Comparison of ENCODE assay signal across 2 cellular contexts in the genomic region with DNA sequence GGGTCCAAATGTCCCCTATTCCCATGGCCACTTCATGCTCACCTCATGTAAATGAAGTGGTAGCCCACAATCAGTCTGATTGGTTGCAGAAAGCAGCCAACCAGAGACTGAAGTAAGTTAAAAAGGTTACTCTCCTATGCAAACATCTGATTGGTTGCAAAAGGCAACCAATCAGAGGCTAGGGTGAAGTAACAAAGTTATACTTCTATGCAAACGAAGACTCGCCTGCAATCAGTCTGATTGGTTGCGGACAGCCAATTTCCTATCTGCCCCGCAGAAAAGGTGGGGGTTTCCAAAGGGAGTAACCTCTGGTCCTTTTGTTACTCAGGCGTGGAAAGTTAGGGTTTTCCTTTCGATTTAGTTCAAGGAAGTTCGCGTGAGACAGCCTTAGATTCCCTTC.
A peak's percentile ranks its signal among the peaks of the same experiment; 100 is the strongest.
TF ChIP-seq lines count a peak whose summit lies in the region.

No MANE protein-coding gene starts in this region.

TF ChIP-seq in HepG2, 621 proteins besides CTCF, POLR2A, EP300 and RAD21 (continued from another document):
- TF ChIP-seq, protein P1, sequence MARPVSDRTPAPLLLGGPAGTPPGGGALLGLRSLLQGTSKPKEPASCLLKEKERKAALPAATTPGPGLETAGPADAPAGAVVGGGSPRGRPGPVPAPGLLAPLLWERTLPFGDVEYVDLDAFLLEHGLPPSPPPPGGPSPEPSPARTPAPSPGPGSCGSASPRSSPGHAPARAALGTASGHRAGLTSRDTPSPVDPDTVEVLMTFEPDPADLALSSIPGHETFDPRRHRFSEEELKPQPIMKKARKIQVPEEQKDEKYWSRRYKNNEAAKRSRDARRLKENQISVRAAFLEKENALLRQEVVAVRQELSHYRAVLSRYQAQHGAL (CRISPR knock-in tag; IDR thresholded peaks at IDR 0.05; ENCODE audit: not compliant biosample characterization): no peak
- TF ChIP-seq ZNF354B (CRISPR knock-in tag; IDR thresholded peaks at IDR 0.05) (no peak), MTA3 (CRISPR knock-in tag; IDR thresholded peaks at IDR 0.05) (no peak)

TF ChIP-seq in K562, 482 proteins besides CTCF, POLR2A, EP300 and RAD21:
- TF ChIP-seq, protein P2, sequence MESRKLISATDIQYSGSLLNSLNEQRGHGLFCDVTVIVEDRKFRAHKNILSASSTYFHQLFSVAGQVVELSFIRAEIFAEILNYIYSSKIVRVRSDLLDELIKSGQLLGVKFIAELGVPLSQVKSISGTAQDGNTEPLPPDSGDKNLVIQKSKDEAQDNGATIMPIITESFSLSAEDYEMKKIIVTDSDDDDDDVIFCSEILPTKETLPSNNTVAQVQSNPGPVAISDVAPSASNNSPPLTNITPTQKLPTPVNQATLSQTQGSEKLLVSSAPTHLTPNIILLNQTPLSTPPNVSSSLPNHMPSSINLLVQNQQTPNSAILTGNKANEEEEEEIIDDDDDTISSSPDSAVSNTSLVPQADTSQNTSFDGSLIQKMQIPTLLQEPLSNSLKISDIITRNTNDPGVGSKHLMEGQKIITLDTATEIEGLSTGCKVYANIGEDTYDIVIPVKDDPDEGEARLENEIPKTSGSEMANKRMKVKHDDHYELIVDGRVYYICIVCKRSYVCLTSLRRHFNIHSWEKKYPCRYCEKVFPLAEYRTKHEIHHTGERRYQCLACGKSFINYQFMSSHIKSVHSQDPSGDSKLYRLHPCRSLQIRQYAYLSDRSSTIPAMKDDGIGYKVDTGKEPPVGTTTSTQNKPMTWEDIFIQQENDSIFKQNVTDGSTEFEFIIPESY (CRISPR knock-in tag; IDR thresholded peaks at IDR 0.05): no peak
- TF ChIP-seq NR3C1 (CRISPR knock-in tag; IDR thresholded peaks at IDR 0.05) (no peak), ETV6 (IDR thresholded peaks at IDR 0.05; ENCODE audit: borderline replicate concordance in 1 of 2, low read depth in 2 of 2, low read length in 1 of 2) (no peak), ETV6 (CRISPR knock-in tag; IDR thresholded peaks at IDR 0.05; ENCODE audit: borderline replicate concordance) (no peak), GABPA (tag; conservative IDR thresholded peaks at IDR 0.05; ENCODE audit: low read depth) (peak; percentile 29; the same call in 1 of the 2 replicates), SIRT6 (IDR thresholded peaks at IDR 0.05; ENCODE audit: low read depth, low read length) (no peak), NFYB (IDR thresholded peaks at IDR 0.05; ENCODE audit: extremely low read depth, insufficient read length) (peak; percentile 37), MAZ (CRISPR knock-in tag; conservative IDR thresholded peaks at IDR 0.05 in 1 of 2, IDR thresholded peaks at IDR 0.05 in 1 of 2) (peak; percentile 43 to 69; a peak in 3 of 4 replicates), RBM17 (IDR thresholded peaks at IDR 0.05; ENCODE audit: borderline replicate concordance, low read depth, low read length) (no peak), NBN (IDR thresholded peaks at IDR 0.05; ENCODE audit: low read depth) (no peak), MTF1 (CRISPR knock-in tag; IDR thresholded peaks at IDR 0.05; ENCODE audit: borderline replicate concordance) (no peak), NR2C2 (CRISPR knock-in tag; IDR thresholded peaks at IDR 0.05) (no peak), NR2C2 (tag; IDR thresholded peaks at IDR 0.05) (peak; percentile 66; the same call in 1 of the 2 replicates), ETV1 (tag; conservative IDR thresholded peaks at IDR 0.05; ENCODE audit: low read depth) (0 out of 2 replicates have a peak, but pooled peaks have one; percentile 12), CC2D1A (IDR thresholded peaks at IDR 0.05) (no peak), HDAC1 (IDR thresholded peaks at IDR 0.05) (no peak), LCOR (CRISPR knock-in tag; IDR thresholded peaks at IDR 0.05) (no peak), HNRNPLL (IDR thresholded peaks at IDR 0.05; ENCODE audit: low read depth, low read length, poor library complexity, severe bottlenecking) (no peak), ZNF436 (CRISPR knock-in tag; IDR thresholded peaks at IDR 0.05) (no peak), ZNF324 (CRISPR knock-in tag; IDR thresholded peaks at IDR 0.05) (no peak), SREBF1 (IDR thresholded peaks at IDR 0.05; ENCODE audit: borderline replicate concordance, low read depth, low read length) (no peak), ZNF408 (CRISPR knock-in tag; IDR thresholded peaks at IDR 0.05; ENCODE audit: low read depth) (no peak), BRF1 (IDR thresholded peaks at IDR 0.05; ENCODE audit: borderline replicate concordance, extremely low read depth, insufficient read length) (no peak), TOE1 (IDR thresholded peaks at IDR 0.05; ENCODE audit: borderline replicate concordance) (no peak), TOE1 (CRISPR knock-in tag; IDR thresholded peaks at IDR 0.05; ENCODE audit: borderline replicate concordance, low read depth) (no peak), EP400 (IDR thresholded peaks at IDR 0.05) (no peak), ZNF766 (CRISPR knock-in tag; conservative IDR thresholded peaks at IDR 0.05) (0 out of 2 replicates have a peak, but pooled peaks have one; percentile 29), STAT5B (CRISPR knock-in tag; IDR thresholded peaks at IDR 0.05) (no peak), ZBTB17 (CRISPR knock-in tag; IDR thresholded peaks at IDR 0.05) (no peak)
- TF ChIP-seq, protein P3, sequence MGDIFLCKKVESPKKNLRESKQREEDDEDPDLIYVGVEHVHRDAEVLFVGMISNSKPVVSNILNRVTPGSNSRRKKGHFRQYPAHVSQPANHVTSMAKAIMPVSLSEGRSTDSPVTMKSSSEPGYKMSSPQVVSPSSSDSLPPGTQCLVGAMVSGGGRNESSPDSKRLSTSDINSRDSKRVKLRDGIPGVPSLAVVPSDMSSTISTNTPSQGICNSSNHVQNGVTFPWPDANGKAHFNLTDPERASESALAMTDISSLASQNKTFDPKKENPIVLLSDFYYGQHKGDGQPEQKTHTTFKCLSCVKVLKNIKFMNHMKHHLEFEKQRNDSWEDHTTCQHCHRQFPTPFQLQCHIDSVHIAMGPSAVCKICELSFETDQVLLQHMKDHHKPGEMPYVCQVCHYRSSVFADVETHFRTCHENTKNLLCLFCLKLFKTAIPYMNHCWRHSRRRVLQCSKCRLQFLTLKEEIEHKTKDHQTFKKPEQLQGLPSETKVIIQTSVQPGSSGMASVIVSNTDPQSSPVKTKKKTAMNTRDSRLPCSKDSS (IDR thresholded peaks at IDR 0.05; ENCODE audit: low read depth, partially characterized antibody): no peak
- TF ChIP-seq, protein P4, sequence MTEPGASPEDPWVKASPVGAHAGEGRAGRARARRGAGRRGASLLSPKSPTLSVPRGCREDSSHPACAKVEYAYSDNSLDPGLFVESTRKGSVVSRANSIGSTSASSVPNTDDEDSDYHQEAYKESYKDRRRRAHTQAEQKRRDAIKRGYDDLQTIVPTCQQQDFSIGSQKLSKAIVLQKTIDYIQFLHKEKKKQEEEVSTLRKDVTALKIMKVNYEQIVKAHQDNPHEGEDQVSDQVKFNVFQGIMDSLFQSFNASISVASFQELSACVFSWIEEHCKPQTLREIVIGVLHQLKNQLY (CRISPR knock-in tag; conservative IDR thresholded peaks at IDR 0.05): no peak
- TF ChIP-seq, protein P5, sequence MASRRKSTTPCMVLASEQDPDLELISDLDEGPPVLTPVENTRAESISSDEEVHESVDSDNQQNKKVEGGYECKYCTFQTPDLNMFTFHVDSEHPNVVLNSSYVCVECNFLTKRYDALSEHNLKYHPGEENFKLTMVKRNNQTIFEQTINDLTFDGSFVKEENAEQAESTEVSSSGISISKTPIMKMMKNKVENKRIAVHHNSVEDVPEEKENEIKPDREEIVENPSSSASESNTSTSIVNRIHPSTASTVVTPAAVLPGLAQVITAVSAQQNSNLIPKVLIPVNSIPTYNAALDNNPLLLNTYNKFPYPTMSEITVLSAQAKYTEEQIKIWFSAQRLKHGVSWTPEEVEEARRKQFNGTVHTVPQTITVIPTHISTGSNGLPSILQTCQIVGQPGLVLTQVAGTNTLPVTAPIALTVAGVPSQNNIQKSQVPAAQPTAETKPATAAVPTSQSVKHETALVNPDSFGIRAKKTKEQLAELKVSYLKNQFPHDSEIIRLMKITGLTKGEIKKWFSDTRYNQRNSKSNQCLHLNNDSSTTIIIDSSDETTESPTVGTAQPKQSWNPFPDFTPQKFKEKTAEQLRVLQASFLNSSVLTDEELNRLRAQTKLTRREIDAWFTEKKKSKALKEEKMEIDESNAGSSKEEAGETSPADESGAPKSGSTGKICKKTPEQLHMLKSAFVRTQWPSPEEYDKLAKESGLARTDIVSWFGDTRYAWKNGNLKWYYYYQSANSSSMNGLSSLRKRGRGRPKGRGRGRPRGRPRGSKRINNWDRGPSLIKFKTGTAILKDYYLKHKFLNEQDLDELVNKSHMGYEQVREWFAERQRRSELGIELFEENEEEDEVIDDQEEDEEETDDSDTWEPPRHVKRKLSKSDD (conservative IDR thresholded peaks at IDR 0.05; ENCODE audit: low read length): no peak
